ENCODE assay signal across 9 cellular contexts in the genomic region with DNA sequence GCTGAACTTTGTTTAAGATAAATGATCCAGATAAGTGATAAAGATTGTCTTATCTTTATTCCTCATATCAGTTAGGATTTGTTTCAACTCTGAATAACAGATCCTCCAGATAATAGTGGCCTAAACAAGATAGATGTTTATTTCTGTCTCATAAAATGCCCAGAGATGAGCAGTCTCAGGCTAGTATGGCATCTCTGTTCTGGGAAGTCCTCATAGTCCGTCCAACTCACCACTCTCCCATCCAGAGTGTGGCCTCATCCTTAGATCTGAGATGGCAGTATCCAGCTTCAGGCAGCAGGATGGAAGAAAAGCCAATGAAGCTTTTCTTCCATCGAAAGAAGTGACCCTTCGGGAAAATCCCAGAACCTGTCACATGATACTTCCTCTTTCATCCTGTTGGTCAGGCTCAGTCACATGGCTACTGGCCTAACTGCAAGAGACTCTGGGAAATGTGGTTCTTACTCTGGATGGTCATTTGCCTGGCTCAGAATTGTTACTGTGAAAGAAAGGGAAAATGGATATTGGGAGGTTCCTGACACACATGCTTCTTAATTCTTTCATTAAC. TPM values are rescaled to one million over a fixed set of nuclear protein-coding genes. Genes with fewer than 3 reads are reported as not detected.
A peak's percentile ranks its signal among the peaks of the same experiment; 100 is the strongest.
DNase-seq lines count a peak whose midpoint lies in the region; ATAC-seq and TF ChIP-seq lines count a peak whose summit lies in the region.
"Had no signal": no experiment of that assay in that cellular context is flagged by ENCODE, and none has a peak within 500 bp of the region (broad histone marks: within the 10 kb centered on the region; RNA-seq: fewer than 3 reads in every experiment).

No MANE protein-coding gene starts in this region.

- no peaks in the 10 kb centered on the region for H3K36me3 ChIP-seq in Caco-2 (ENCODE audit: control insufficient read depth, insufficient read depth, low read length)

- no peaks in the 10 kb centered on the region for H3K4me1 ChIP-seq in Caco-2

- H3K27ac Mint-ChIP-seq in Caco-2 (ENCODE audit: unreplicated experiment) (no peak overlapping the region), IgD-negative memory B cell (no peak overlapping the region)
- no peak overlapping the region for H3K27ac Mint-ChIP-seq in naive thymus-derived CD8-positive, alpha-beta T cell
- no peak overlapping the region for H3K27ac Mint-ChIP-seq in activated T-helper 2 cell treated with anti-CD3 and anti-CD28 coated beads, Interferon-gamma antibody, Interleukin-2, Interleukin-4, amounts not matched to agents 10 μg/mL and 5 μg/mL and 100 μg/mL, durations not matched to agents 14 hours and 24 hours and 36 hours

- no peaks in the 10 kb centered on the region for H3K9me3 Mint-ChIP-seq in Caco-2 (ENCODE audit: unreplicated experiment)
- H3K9me3 Mint-ChIP-seq in IgD-negative memory B cell, result peaks cover 0 to 5% (median 3%) of the 10 kb centered on the region in 3 donors
- no peaks in the 10 kb centered on the region for H3K9me3 Mint-ChIP-seq in naive thymus-derived CD8-positive, alpha-beta T cell
- no peaks in the 10 kb centered on the region for H3K9me3 Mint-ChIP-seq in activated T-helper 2 cell treated with anti-CD3 and anti-CD28 coated beads, Interferon-gamma antibody, Interleukin-2, Interleukin-4, amounts not matched to agents 10 μg/mL and 5 μg/mL and 100 μg/mL, durations not matched to agents 14 hours and 24 hours and 36 hours

- H3K9me3 ChIP-seq in Caco-2, result no peaks in the 10 kb centered on the region

- H3K4me3 Mint-ChIP-seq in Caco-2 (ENCODE audit: unreplicated experiment), result peak overlapping the region; percentile 77
- peak overlapping the region in 3 of 4 donors; percentile 26 to 94 (median 68) for H3K4me3 Mint-ChIP-seq in IgD-negative memory B cell
- H3K4me3 Mint-ChIP-seq in naive thymus-derived CD8-positive, alpha-beta T cell, result no peak overlapping the region
- no peak overlapping the region for H3K4me3 Mint-ChIP-seq in activated T-helper 2 cell treated with anti-CD3 and anti-CD28 coated beads, Interferon-gamma antibody, Interleukin-2, Interleukin-4, amounts not matched to agents 10 μg/mL and 5 μg/mL and 100 μg/mL, durations not matched to agents 14 hours and 24 hours and 36 hours (ENCODE audit: low read depth)

- no peak for ATAC-seq in HG03139 (IDR thresholded peaks at IDR 0.05; ENCODE audit: unreplicated experiment)
- no peak for ATAC-seq in naive thymus-derived CD8-positive, alpha-beta T cell

- POLR2A ChIA-PET in Caco-2 (lab: Charles Lee), result interaction anchor here (1.4 kb wide), 1 partner anchor 74 kb away, joined by 3 read pairs; a partner anchor contains a TSS
- POLR2A ChIA-PET in naive thymus-derived CD8-positive, alpha-beta T cell (lab: Charles Lee), result no interaction called here

- DNase-seq in Caco-2 (peak; percentile 56 to 59), anterior cingulate cortex (lab: John Stamatoyannopoulos, UW) (peak in 42 of 58 donors; percentile 2 to 81 (median 40)), iPS-NIHi11 (ENCODE audit: low spot score) (peak; percentile 84), RPMI8226 (no peak)
- no peak for DNase-seq in naive thymus-derived CD8-positive, alpha-beta T cell
- DNase-seq in activated T-helper 2 cell treated with anti-CD3 and anti-CD28 coated beads, Interferon-gamma antibody, Interleukin-2, Interleukin-4, amounts not matched to agents 10 μg/mL and 5 μg/mL and 100 μg/mL, durations not matched to agents 14 hours and 24 hours and 36 hours (ENCODE audit: low spot score), result no peak

- CTCF ChIA-PET in Caco-2 (lab: Charles Lee), result interaction anchor here (1.2 kb wide), 1 partner anchor 9 kb away, joined by 6 read pairs; no protein-coding TSS in a partner anchor

- BruUV-seq in Caco-2 (replicated peaks; lab: Mats Ljungman, UMichigan), result no TSS peak

- peak overlapping the region; percentile 29 for H3K4me3 ChIP-seq in Caco-2 (ENCODE audit: low read depth, low read length)
- H3K4me3 ChIP-seq: lung had no signal

- H3K27me3 Mint-ChIP-seq in Caco-2 (ENCODE audit: insufficient read depth, unreplicated experiment) (peaks cover 27% of the 10 kb centered on the region), IgD-negative memory B cell (no peaks in the 10 kb centered on the region)
- H3K27me3 Mint-ChIP-seq in naive thymus-derived CD8-positive, alpha-beta T cell, result no peaks in the 10 kb centered on the region
- no peaks in the 10 kb centered on the region for H3K27me3 Mint-ChIP-seq in activated T-helper 2 cell treated with anti-CD3 and anti-CD28 coated beads, Interferon-gamma antibody, Interleukin-2, Interleukin-4, amounts not matched to agents 10 μg/mL and 5 μg/mL and 100 μg/mL, durations not matched to agents 14 hours and 24 hours and 36 hours (ENCODE audit: low read depth)

- intact Hi-C loops in Caco-2 (cut with micrococcal nuclease; ENCODE audit: unreplicated experiment), result no loop called here
- intact Hi-C loops in activated T-helper 2 cell treated with anti-CD3 and anti-CD28 coated beads, Interferon-gamma antibody, Interleukin-2, Interleukin-4, amounts not matched to agents 10 μg/mL and 5 μg/mL and 100 μg/mL, durations not matched to agents 14 hours and 24 hours and 36 hours (cut with micrococcal nuclease), result no loop called here

- H3K4me1 Mint-ChIP-seq in Caco-2 (ENCODE audit: low read depth, unreplicated experiment), result no peaks in the 10 kb centered on the region
- peaks cover 16 to 53% (median 25%) of the 10 kb centered on the region in 3 donors for H3K4me1 Mint-ChIP-seq in IgD-negative memory B cell
- peaks cover 34 to 51% (median 42%) of the 10 kb centered on the region in 4 donors for H3K4me1 Mint-ChIP-seq in naive thymus-derived CD8-positive, alpha-beta T cell
- peaks cover 44% of the 10 kb centered on the region for H3K4me1 Mint-ChIP-seq in activated T-helper 2 cell treated with anti-CD3 and anti-CD28 coated beads, Interferon-gamma antibody, Interleukin-2, Interleukin-4, amounts not matched to agents 10 μg/mL and 5 μg/mL and 100 μg/mL, durations not matched to agents 14 hours and 24 hours and 36 hours (ENCODE audit: low read depth)

- no peak for TF ChIP-seq CTCF in Caco-2 (IDR thresholded peaks at IDR 0.05; ENCODE audit: insufficient read depth in 1 of 2, low read depth in 1 of 2, low read length in 1 of 2, severe bottlenecking in 1 of 2, unreplicated experiment in 1 of 2)

- peaks cover 5% of the 10 kb centered on the region for H3K36me3 Mint-ChIP-seq in Caco-2 (ENCODE audit: insufficient read depth, unreplicated experiment)
- peaks cover 5% of the 10 kb centered on the region for H3K36me3 Mint-ChIP-seq in IgD-negative memory B cell
- no peaks in the 10 kb centered on the region for H3K36me3 Mint-ChIP-seq in naive thymus-derived CD8-positive, alpha-beta T cell
- H3K36me3 Mint-ChIP-seq in activated T-helper 2 cell treated with anti-CD3 and anti-CD28 coated beads, Interferon-gamma antibody, Interleukin-2, Interleukin-4, amounts not matched to agents 10 μg/mL and 5 μg/mL and 100 μg/mL, durations not matched to agents 14 hours and 24 hours and 36 hours (ENCODE audit: low read depth), result no peaks in the 10 kb centered on the region

- H3K27me3 ChIP-seq in Caco-2 (replicated peaks; ENCODE audit: control insufficient read depth, insufficient read depth, low read length), result no peaks in the 10 kb centered on the region

RNA-seq across cellular contexts. Expression of a gene that starts 29.4 kb away (rescaled TPM):
- not detected in 2 replicates for total RNA-seq in Caco-2 (2022)
- polyA plus RNA-seq in IgD-negative memory B cell, result 157 TPM
- total RNA-seq in naive thymus-derived CD8-positive, alpha-beta T cell, result 10 to 100 TPM; 54.5 to 56.9 TPM
- 100 to 1,000 TPM in 1 of 3 donors, 10 to 100 TPM in 2; 97.4 to 111 (median 98.2) TPM for polyA plus RNA-seq in naive thymus-derived CD8-positive, alpha-beta T cell
- 34.3 and 38.1 TPM in 2 replicates for total RNA-seq in activated T-helper 2 cell treated with anti-CD3 and anti-CD28 coated beads, Interferon-gamma antibody, Interleukin-2, Interleukin-4, amounts not matched to agents 10 μg/mL and 5 μg/mL and 100 μg/mL, durations not matched to agents 14 hours and 24 hours and 36 hours

Comparison
In these comparisons a context has a peak if more than half of its experiments do, and no peak if none do; other contexts are left out.
1. DNase-seq: peak in Caco-2 (2 of 2), anterior cingulate cortex (42 of 58) and iPS-NIHi11 (single experiment); none in RPMI8226 (single experiment), naive thymus-derived CD8-positive, alpha-beta T cell (0 of 10) and activated T-helper 2 cell treated with anti-CD3 and anti-CD28 coated beads, Interferon-gamma antibody, Interleukin-2, Interleukin-4, amounts not matched to agents 10 μg/mL and 5 μg/mL and 100 μg/mL, durations not matched to agents 14 hours and 24 hours and 36 hours (single experiment).
2. H3K4me3 Mint-ChIP-seq: peak in Caco-2 (single experiment) and IgD-negative memory B cell (3 of 4); none in naive thymus-derived CD8-positive, alpha-beta T cell (0 of 10) and activated T-helper 2 cell treated with anti-CD3 and anti-CD28 coated beads, Interferon-gamma antibody, Interleukin-2, Interleukin-4, amounts not matched to agents 10 μg/mL and 5 μg/mL and 100 μg/mL, durations not matched to agents 14 hours and 24 hours and 36 hours (single experiment).
3. RNA of a gene that starts 29.4 kb away (total RNA-seq): 54.5 to 56.9 TPM in naive thymus-derived CD8-positive, alpha-beta T cell and 34.3 to 38.1 TPM in activated T-helper 2 cell treated with anti-CD3 and anti-CD28 coated beads, Interferon-gamma antibody, Interleukin-2, Interleukin-4, amounts not matched to agents 10 μg/mL and 5 μg/mL and 100 μg/mL, durations not matched to agents 14 hours and 24 hours and 36 hours; not detected in Caco-2; every median in the first group is over 10 times any median in the second.